In the genomic region with DNA sequence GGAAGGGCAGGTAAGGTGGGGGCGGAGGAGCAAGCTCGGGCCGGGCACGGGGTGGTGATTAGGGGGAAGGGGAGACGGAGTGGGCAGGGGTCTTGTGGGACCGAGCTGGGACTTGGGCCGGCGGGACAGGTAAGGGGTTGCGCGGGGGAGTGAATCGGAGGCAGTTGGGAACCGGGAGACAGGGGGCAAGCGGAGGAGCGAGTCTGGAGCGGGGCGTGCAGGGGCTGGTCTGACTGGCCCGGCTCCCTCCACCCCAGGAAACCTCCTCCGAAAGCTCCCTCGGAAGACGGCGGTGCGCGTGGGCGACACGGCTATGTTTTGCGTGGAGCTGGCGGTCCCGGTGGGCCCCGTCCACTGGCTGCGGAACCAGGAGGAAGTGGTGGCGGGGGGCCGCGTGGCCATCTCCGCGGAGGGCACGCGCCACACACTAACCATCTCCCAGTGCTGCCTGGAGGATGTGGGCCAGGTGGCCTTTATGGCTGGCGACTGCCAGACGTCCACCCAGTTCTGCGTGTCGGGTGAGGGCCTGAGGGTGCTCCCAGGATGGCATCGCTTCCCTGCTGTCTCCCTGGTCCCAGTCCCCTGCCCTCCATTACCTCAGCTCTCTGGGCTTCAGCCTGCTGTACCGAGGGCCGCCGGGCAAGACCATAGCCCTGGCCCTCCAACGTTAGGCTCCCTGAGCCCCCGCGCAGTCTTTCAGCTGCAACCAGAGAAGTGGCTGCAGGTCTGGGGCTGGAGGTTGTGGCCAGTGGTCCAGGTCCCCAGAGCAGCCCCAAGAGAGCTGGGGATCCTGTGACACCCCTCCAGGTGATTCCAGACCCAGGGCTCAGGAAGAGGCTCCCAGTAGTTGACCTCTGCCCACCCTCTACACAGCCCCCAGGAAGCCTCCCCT, we compare ENCODE assay signal across 8 cellular contexts. TPM values are rescaled to one million over a fixed set of nuclear protein-coding genes. Genes with fewer than 3 reads are reported as not detected.
DNase-seq lines count a peak whose midpoint lies in the region; ATAC-seq, FAIRE-seq and TF ChIP-seq lines count a peak whose summit lies in the region.

No MANE protein-coding gene starts in this region.

- POLR2A ChIA-PET in PC-3 (lab: Charles Lee; ENCODE audit: unreplicated experiment), result no interaction called here

- H3K79me2 ChIP-seq in PC-3 (ENCODE audit: low read length), result no peaks in the 10 kb centered on the region

- BruUV-seq in PC-3 (replicated peaks; lab: Mats Ljungman, UMichigan), result no TSS peak

- intact Hi-C loops in PC-3 (cut with micrococcal nuclease), result loop anchor here (2.0 kb wide), 2 partner anchors 51 to 243 kb away; a partner anchor contains a TSS
- intact Hi-C loops in pancreas (cut with DNase I), result no loop called here

- H2AFZ ChIP-seq in PC-3 (ENCODE audit: low read length), result no peak overlapping the region; the same call in 1 of the 2 replicates

- no peak overlapping the region for H3K9ac ChIP-seq in PC-3 (ENCODE audit: low read length)

- peaks cover 3% of the 10 kb centered on the region for H3K36me3 ChIP-seq in CD4-positive, CD25-positive, alpha-beta regulatory T cell (ENCODE audit: control insufficient read depth, insufficient read depth, low read length)
- H3K36me3 ChIP-seq in PC-3 (ENCODE audit: low read depth, low read length) (no peaks in the 10 kb centered on the region), pancreas (no peaks in the 10 kb centered on the region)

- H3K4me1 Mint-ChIP-seq in CD4-positive, CD25-positive, alpha-beta regulatory T cell, result peaks cover 0 to 16% (median 4%) of the 10 kb centered on the region in 4 donors

- ATAC-seq in CD4-positive, CD25-positive, alpha-beta regulatory T cell (ENCODE audit: low read depth in 2 of 2), result no peak
- ATAC-seq in PC-3 (no peak; the same call in 1 of the 2 replicates), esophagus mucosa (peak; percentile 8), pancreas (peak in 3 of 4 donors; percentile 1 to 10 (median 4)), HG02885 (IDR thresholded peaks at IDR 0.05; ENCODE audit: poor library complexity, unreplicated experiment) (no peak)

- 48 to 51% methylated on average over 48 of the region's 48 CpGs for WGBS in pancreas, 2 donors

- DNase-seq in CD4-positive, CD25-positive, alpha-beta regulatory T cell, result no peak
- DNase-seq in PC-3 (no peak), pancreas (peak in 1 of 6 donors; percentile 42), islet precursor cell (no peak), iPS-NIHi7 (ENCODE audit: extremely low spot score) (no peak), mucosa of gallbladder (ENCODE audit: low spot score) (no peak)

- H3K9me3 ChIP-seq in CD4-positive, CD25-positive, alpha-beta regulatory T cell (ENCODE audit: control insufficient read depth in 2 of 2, low read length in 2 of 2), result no peaks in the 10 kb centered on the region
- no peaks in the 10 kb centered on the region for H3K9me3 ChIP-seq in PC-3 (ENCODE audit: low read length)
- H3K9me3 ChIP-seq in pancreas, result no peaks in the 10 kb centered on the region

- H3F3A ChIP-seq in PC-3 (ENCODE audit: low read length, unreplicated experiment), result no peaks in the 10 kb centered on the region

- H3K27ac Mint-ChIP-seq in CD4-positive, CD25-positive, alpha-beta regulatory T cell, result no peak overlapping the region

- peaks cover 7% of the 10 kb centered on the region for H3K36me3 Mint-ChIP-seq in CD4-positive, CD25-positive, alpha-beta regulatory T cell

- H3K27ac ChIP-seq in CD4-positive, CD25-positive, alpha-beta regulatory T cell (ENCODE audit: insufficient read depth, low read length, poor library complexity, severe bottlenecking), result no peak overlapping the region
- H3K27ac ChIP-seq in PC-3 (ENCODE audit: low read length) (no peak overlapping the region), pancreas (no peak overlapping the region)

- no peaks in the 10 kb centered on the region for H3K9me2 ChIP-seq in PC-3 (replicated peaks; ENCODE audit: low read length)

- H4K20me1 ChIP-seq in PC-3 (ENCODE audit: low read length), result no peaks in the 10 kb centered on the region

- no peaks in the 10 kb centered on the region for H3K27me3 ChIP-seq in CD4-positive, CD25-positive, alpha-beta regulatory T cell (ENCODE audit: control insufficient read depth, insufficient read depth, low read length)
- H3K27me3 ChIP-seq in PC-3 (ENCODE audit: low read length) (no peaks in the 10 kb centered on the region), pancreas (no peaks in the 10 kb centered on the region)

- no peaks in the 10 kb centered on the region for H3K9me3 Mint-ChIP-seq in CD4-positive, CD25-positive, alpha-beta regulatory T cell

- H3K4me3 ChIP-seq in CD4-positive, CD25-positive, alpha-beta regulatory T cell (ENCODE audit: low read depth, low read length), result no peak overlapping the region
- H3K4me3 ChIP-seq in PC-3 (ENCODE audit: low read length) (peak overlapping the region; percentile 58), pancreas (peak overlapping the region in 2 of 4 donors; percentile 37 to 53)

- H3K4me3 Mint-ChIP-seq in CD4-positive, CD25-positive, alpha-beta regulatory T cell, result peak overlapping the region; percentile 69 to 87 (median 74)

- FAIRE-seq in pancreas (lab: Jason Lieb, UNC), result no peak

- H3K4me1 ChIP-seq in CD4-positive, CD25-positive, alpha-beta regulatory T cell (ENCODE audit: control insufficient read depth, insufficient read depth, low read length, poor library complexity, severe bottlenecking), result peaks cover 20% of the 10 kb centered on the region
- H3K4me1 ChIP-seq in PC-3 (ENCODE audit: insufficient read depth, low read length), result no peaks in the 10 kb centered on the region
- no peaks in the 10 kb centered on the region for H3K4me1 ChIP-seq in pancreas

- H3K27me3 Mint-ChIP-seq in CD4-positive, CD25-positive, alpha-beta regulatory T cell, result no peaks in the 10 kb centered on the region

- no peak for TF ChIP-seq CTCF in PC-3 (conservative IDR thresholded peaks at IDR 0.05; ENCODE audit: low read depth, low read length)
- TF ChIP-seq CTCF in pancreas (IDR thresholded peaks at IDR 0.05), result no peak

- H3K4me2 ChIP-seq in PC-3 (ENCODE audit: low read length), result peak overlapping the region; percentile 76

- CTCF ChIA-PET in PC-3 (lab: Charles Lee), result interaction anchor here (0.5 to 0.8 kb wide), 3 partner anchors 23 to 219 kb away, joined by 3 to 5 read pairs (median 4); no protein-coding TSS in a partner anchor

RNA-seq across cellular contexts. Expression of a gene that starts 6.3 kb away (rescaled TPM):
- total RNA-seq in CD4-positive, CD25-positive, alpha-beta regulatory T cell, result 57.1 TPM
- 1 to 10 TPM in 3 of 4 donors, under 1 TPM in 1; 0.13 to 1.2 (median 1.1) TPM for polyA plus RNA-seq in CD4-positive, CD25-positive, alpha-beta regulatory T cell
- total RNA-seq in PC-3 (2014; rRNA removed) (29.1 and 42.7 TPM in 2 replicates), esophagus mucosa (9.8 TPM), pancreas (10 to 100 TPM in 4 of 6 donors, 1 to 10 TPM in 2; 7.9 to 16.5 (median 10.7) TPM), mucosa of gallbladder (25.8 TPM)
- 10 to 100 TPM; 50.7 to 61.4 TPM for polyA plus RNA-seq in pancreas

RNA-seq across cellular contexts. Expression of a gene that starts 48.6 kb away (rescaled TPM):
- total RNA-seq in CD4-positive, CD25-positive, alpha-beta regulatory T cell, result 17.0 TPM
- 1 to 10 TPM; 2.0 to 5.5 (median 4.0) TPM for polyA plus RNA-seq in CD4-positive, CD25-positive, alpha-beta regulatory T cell
- 13.3 and 18.3 TPM in 2 replicates for total RNA-seq in PC-3 (2014; rRNA removed)
- total RNA-seq in esophagus mucosa, result 6.9 TPM
- total RNA-seq in pancreas, result 10 to 100 TPM in 1 of 6 donors, 1 to 10 TPM in 5; 6.1 to 14.4 (median 8.0) TPM
- polyA plus RNA-seq in pancreas, result 1 to 10 TPM; 2.4 to 2.7 TPM
- 12.8 TPM for total RNA-seq in mucosa of gallbladder

Comparison
In these comparisons a context has a peak if more than half of its experiments do, and no peak if none do; other contexts are left out.
1. ATAC-seq: peak in esophagus mucosa (single experiment) and pancreas (3 of 4); none in CD4-positive, CD25-positive, alpha-beta regulatory T cell (0 of 2), PC-3 (single experiment) and HG02885 (single experiment).